Comparison of ENCODE assay signal across 8 cellular contexts in genomic region chr3:49469876-49470713, GRCh38.
A peak's percentile ranks its signal among the peaks of the same experiment; 100 is the strongest.
DNase-seq lines count a peak whose midpoint lies in the region; ATAC-seq and FAIRE-seq lines count a peak whose summit lies in the region.

TSS of gene DAG1 (plus strand) at chr3:49470267. CDS start at chr3:49510535, 40,268 bp downstream.

- no peaks in the 10 kb centered on the region for H3K36me3 Mint-ChIP-seq in memory B cell

- H3K27ac Mint-ChIP-seq in memory B cell: peak within 1 kb of the TSS; percentile 97

- peak; percentile 98 for FAIRE-seq in HTR-8/SVneo (lab: Jason Lieb, UNC)

- peaks cover 12% of the 10 kb centered on the region for H3K4me1 Mint-ChIP-seq in memory B cell

- H3K27me3 ChIP-seq in effector memory CD4-positive, alpha-beta T cell (replicated peaks; ENCODE audit: control insufficient read depth, insufficient read depth, low read length, poor library complexity, severe bottlenecking): no peaks in the 10 kb centered on the region

- no peaks in the 10 kb centered on the region for H3K9me3 Mint-ChIP-seq in memory B cell

- H3K4me3 Mint-ChIP-seq in memory B cell: peak within 1 kb of the TSS; percentile 91

- H3K27ac ChIP-seq in effector memory CD4-positive, alpha-beta T cell (ENCODE audit: insufficient read depth, low read length, poor library complexity, severe bottlenecking): peak within 1 kb of the TSS; percentile 76

- no peaks in the 10 kb centered on the region for H3K9me3 ChIP-seq in effector memory CD4-positive, alpha-beta T cell (ENCODE audit: control insufficient read depth, low read length)

- peak; percentile 68 for ATAC-seq in GM21367 (IDR thresholded peaks at IDR 0.05; ENCODE audit: unreplicated experiment)
- peak; percentile 78 for ATAC-seq in memory B cell (ENCODE audit: low read depth)

- peaks cover 21% of the 10 kb centered on the region for H3K4me1 ChIP-seq in effector memory CD4-positive, alpha-beta T cell (ENCODE audit: control insufficient read depth, insufficient read depth, low read length, poor library complexity, severe bottlenecking)

- no peaks in the 10 kb centered on the region for H3K27me3 Mint-ChIP-seq in memory B cell

- H3K36me3 ChIP-seq in effector memory CD4-positive, alpha-beta T cell (ENCODE audit: control insufficient read depth, insufficient read depth, low read length): no peaks in the 10 kb centered on the region

- peak; percentile 99 for DNase-seq in COLO829 (ENCODE audit: low spot score)
- DNase-seq in HTR-8/SVneo (ENCODE audit: insufficient read length, low spot score): peak; percentile 92
- DNase-seq in NOMO-1 treated with DMSO at 0.1 percent for 48 hours (lab: John Stamatoyannopoulos, UW; ENCODE audit: unreplicated experiment): peak; percentile 95
- DNase-seq in activated CD8-positive, alpha-beta memory T cell treated with anti-CD3 and anti-CD28 coated beads for 4 hours (ENCODE audit: low read depth in 2 of 2): peak; percentile 82 to 88
- DNase-seq in effector memory CD4-positive, alpha-beta T cell: peak; percentile 89 to 91 (median 91)
- peak; percentile 95 to 96 for DNase-seq in memory B cell (ENCODE audit: low spot score in 2 of 2)
- DNase-seq in stimulated activated CD8-positive, alpha-beta memory T cell treated with anti-CD3 and anti-CD28 coated beads, Interleukin-12 subunit alpha, Interleukin-12 subunit beta, amount 100 ng/mL, for 1 hour (ENCODE audit: low read depth): peak; percentile 90

- H3K4me3 ChIP-seq in effector memory CD4-positive, alpha-beta T cell (ENCODE audit: insufficient read depth, low read depth, low read length, poor library complexity, severe bottlenecking): peak within 1 kb of the TSS; percentile 67

Comparison
In these comparisons a context has a peak if more than half of its experiments do, and no peak if none do; other contexts are left out.
1. Peak in every context shown above with its lines: DNase-seq, ATAC-seq, H3K4me3 ChIP-seq and H3K27ac ChIP-seq.